17 cellular contexts compared by ENCODE assay signal in genomic region chr20:32229351-32229750, GRCh38. TPM values are rescaled to one million over a fixed set of nuclear protein-coding genes. Genes with fewer than 3 reads are reported as not detected.
DNase-seq lines count a peak whose midpoint lies in the region; ATAC-seq, FAIRE-seq and TF ChIP-seq lines count a peak whose summit lies in the region.
"Had no signal": no experiment of that assay in that cellular context is flagged by ENCODE, and none has a peak within 500 bp of the region (broad histone marks: within the 10 kb centered on the region; RNA-seq: fewer than 3 reads in every experiment).

No MANE protein-coding gene starts in this region.

- H3K9me3 ChIP-seq in CD8-positive, alpha-beta T cell (ENCODE audit: low read length), result no peaks in the 10 kb centered on the region
- H3K9me3 ChIP-seq: A549 had no signal

- POLR2A ChIA-PET in activated CD8-positive, alpha-beta T cell treated with anti-CD3 and anti-CD28 coated beads for 36 hours (lab: Charles Lee), result no interaction called here
- POLR2A ChIA-PET in activated CD8-positive, alpha-beta T cell treated with anti-CD3 and anti-CD28 coated beads, Interleukin-2, amount 10 ng/mL, durations not matched to agents 7 days and 5 days (lab: Charles Lee), result no interaction called here
- POLR2A ChIA-PET in CD8-positive, alpha-beta T cell (lab: Charles Lee), result no interaction called here

- no peak overlapping the region for H3K4me3 ChIP-seq in CD8-positive, alpha-beta T cell (ENCODE audit: low read depth, low read length)
- no peak overlapping the region for H3K4me3 ChIP-seq in brain microvascular endothelial cell (ENCODE audit: low read depth, low read length)
- H3K4me3 ChIP-seq: A549 had no signal

- peaks cover 71% of the 10 kb centered on the region for H3K36me3 Mint-ChIP-seq in activated CD8-positive, alpha-beta T cell treated with anti-CD3 and anti-CD28 coated beads for 36 hours (ENCODE audit: low read depth)
- H3K36me3 Mint-ChIP-seq in activated CD8-positive, alpha-beta T cell treated with anti-CD3 and anti-CD28 coated beads, Interleukin-2, amount 10 ng/mL, durations not matched to agents 7 days and 5 days (ENCODE audit: low read depth), result peaks cover 59% of the 10 kb centered on the region
- peaks cover 73% of the 10 kb centered on the region for H3K36me3 Mint-ChIP-seq in CD8-positive, alpha-beta T cell
- H3K36me3 Mint-ChIP-seq in activated naive CD8-positive, alpha-beta T cell, result peaks cover 23% of the 10 kb centered on the region
- peaks cover 34% of the 10 kb centered on the region for H3K36me3 Mint-ChIP-seq in progenitor cell of endocrine pancreas (ENCODE audit: insufficient read depth)

- H3K4me1 Mint-ChIP-seq in activated CD8-positive, alpha-beta T cell treated with anti-CD3 and anti-CD28 coated beads for 36 hours (ENCODE audit: low read depth), result peaks cover 38% of the 10 kb centered on the region
- peaks cover 28% of the 10 kb centered on the region for H3K4me1 Mint-ChIP-seq in activated CD8-positive, alpha-beta T cell treated with anti-CD3 and anti-CD28 coated beads, Interleukin-2, amount 10 ng/mL, durations not matched to agents 7 days and 5 days (ENCODE audit: low read depth)
- peaks cover 15% of the 10 kb centered on the region for H3K4me1 Mint-ChIP-seq in CD8-positive, alpha-beta T cell (ENCODE audit: low read depth)
- peaks cover 35% of the 10 kb centered on the region for H3K4me1 Mint-ChIP-seq in activated naive CD8-positive, alpha-beta T cell (ENCODE audit: low read depth)
- no peaks in the 10 kb centered on the region for H3K4me1 Mint-ChIP-seq in progenitor cell of endocrine pancreas (ENCODE audit: low read depth)

- no peak for ATAC-seq in activated CD8-positive, alpha-beta T cell treated with anti-CD3 and anti-CD28 coated beads for 36 hours
- no peak for ATAC-seq in activated CD8-positive, alpha-beta T cell treated with anti-CD3 and anti-CD28 coated beads, Interleukin-2, amount 10 ng/mL, durations not matched to agents 7 days and 5 days
- ATAC-seq in CD8-positive, alpha-beta T cell, result no peak
- ATAC-seq in Right ventricle myocardium superior (ENCODE audit: poor library complexity), result no peak
- ATAC-seq: A549 had no signal

- no peak for FAIRE-seq in frontal cortex (lab: Jason Lieb, UNC)
- FAIRE-seq: A549 had no signal

- H3K4me3 Mint-ChIP-seq in activated CD8-positive, alpha-beta T cell treated with anti-CD3 and anti-CD28 coated beads for 36 hours, result no peak overlapping the region
- no peak overlapping the region for H3K4me3 Mint-ChIP-seq in activated CD8-positive, alpha-beta T cell treated with anti-CD3 and anti-CD28 coated beads, Interleukin-2, amount 10 ng/mL, durations not matched to agents 7 days and 5 days
- no peak overlapping the region for H3K4me3 Mint-ChIP-seq in CD8-positive, alpha-beta T cell
- H3K4me3 Mint-ChIP-seq in activated naive CD8-positive, alpha-beta T cell, result no peak overlapping the region
- no peak overlapping the region for H3K4me3 Mint-ChIP-seq in progenitor cell of endocrine pancreas (ENCODE audit: low read depth)

- H3K27me3 Mint-ChIP-seq in activated CD8-positive, alpha-beta T cell treated with anti-CD3 and anti-CD28 coated beads for 36 hours, result no peaks in the 10 kb centered on the region
- H3K27me3 Mint-ChIP-seq in activated CD8-positive, alpha-beta T cell treated with anti-CD3 and anti-CD28 coated beads, Interleukin-2, amount 10 ng/mL, durations not matched to agents 7 days and 5 days (ENCODE audit: low read depth), result no peaks in the 10 kb centered on the region
- no peaks in the 10 kb centered on the region for H3K27me3 Mint-ChIP-seq in CD8-positive, alpha-beta T cell (ENCODE audit: low read depth)
- no peaks in the 10 kb centered on the region for H3K27me3 Mint-ChIP-seq in activated naive CD8-positive, alpha-beta T cell
- no peaks in the 10 kb centered on the region for H3K27me3 Mint-ChIP-seq in progenitor cell of endocrine pancreas

- intact Hi-C loops in activated CD8-positive, alpha-beta T cell treated with anti-CD3 and anti-CD28 coated beads for 36 hours (cut with micrococcal nuclease), result no loop called here
- intact Hi-C loops in CD8-positive, alpha-beta T cell (cut with DNase I, micrococcal nuclease), result no loop called here
- intact Hi-C loops in Right ventricle myocardium superior (cut with DNase I), result loop anchor here (10.0 kb wide), 1 partner anchor 45 kb away; the partner anchor contains the start of gene KIF3B

- H3K36me3 ChIP-seq in CD8-positive, alpha-beta T cell (ENCODE audit: insufficient read depth, low read length), result peaks cover 13% of the 10 kb centered on the region
- H3K36me3 ChIP-seq in brain microvascular endothelial cell (replicated peaks), result peaks cover 43% of the 10 kb centered on the region

- TF ChIP-seq CTCF in activated CD8-positive, alpha-beta T cell treated with anti-CD3 and anti-CD28 coated beads for 36 hours (IDR thresholded peaks at IDR 0.05), result no peak
- TF ChIP-seq CTCF in CD8-positive, alpha-beta T cell (IDR thresholded peaks at IDR 0.05), result no peak
- TF ChIP-seq CTCF in progenitor cell of endocrine pancreas (IDR thresholded peaks at IDR 0.05; ENCODE audit: unreplicated experiment) (no peak), brain microvascular endothelial cell (IDR thresholded peaks at IDR 0.05; ENCODE audit: low read depth, low read length, missing control alignments) (no peak)

- no peaks in the 10 kb centered on the region for H3K9me3 Mint-ChIP-seq in activated CD8-positive, alpha-beta T cell treated with anti-CD3 and anti-CD28 coated beads for 36 hours
- H3K9me3 Mint-ChIP-seq in activated CD8-positive, alpha-beta T cell treated with anti-CD3 and anti-CD28 coated beads, Interleukin-2, amount 10 ng/mL, durations not matched to agents 7 days and 5 days (ENCODE audit: insufficient read depth), result no peaks in the 10 kb centered on the region
- H3K9me3 Mint-ChIP-seq in CD8-positive, alpha-beta T cell, result no peaks in the 10 kb centered on the region
- no peaks in the 10 kb centered on the region for H3K9me3 Mint-ChIP-seq in activated naive CD8-positive, alpha-beta T cell (ENCODE audit: low read depth)
- no peaks in the 10 kb centered on the region for H3K9me3 Mint-ChIP-seq in progenitor cell of endocrine pancreas (ENCODE audit: low read depth)

- in situ Hi-C loops in brain microvascular endothelial cell (cut with HindIII; ENCODE audit: low pct_ligation_motif_present, low sequenced_read_pairs), result no loop called here

- no peaks in the 10 kb centered on the region for H3K27me3 ChIP-seq in CD8-positive, alpha-beta T cell (ENCODE audit: insufficient read depth, low read length)
- no peaks in the 10 kb centered on the region for H3K27me3 ChIP-seq in brain microvascular endothelial cell (replicated peaks)

- no peak for DNase-seq in activated CD8-positive, alpha-beta T cell treated with anti-CD3 and anti-CD28 coated beads for 36 hours
- no peak for DNase-seq in activated CD8-positive, alpha-beta T cell treated with anti-CD3 and anti-CD28 coated beads, Interleukin-2, amount 10 ng/mL, durations not matched to agents 7 days and 5 days
- DNase-seq in CD8-positive, alpha-beta T cell, result no peak
- no peak for DNase-seq in progenitor cell of endocrine pancreas (ENCODE audit: low spot score, unreplicated experiment)
- DNase-seq in frontal cortex (ENCODE audit: low spot score in 2 of 2), result no peak
- DNase-seq in brain microvascular endothelial cell, result no peak
- DNase-seq in Right ventricle myocardium superior, result no peak
- DNase-seq: EL, GOT3, KBM-7, NCI-H1436 treated with DMSO at 0.1 percent for 48 hours, NCI-H2081, NCI-H774 had no signal

- H3K27ac Mint-ChIP-seq in activated CD8-positive, alpha-beta T cell treated with anti-CD3 and anti-CD28 coated beads for 36 hours, result peak overlapping the region; percentile 70
- H3K27ac Mint-ChIP-seq in activated CD8-positive, alpha-beta T cell treated with anti-CD3 and anti-CD28 coated beads, Interleukin-2, amount 10 ng/mL, durations not matched to agents 7 days and 5 days, result no peak overlapping the region
- peak overlapping the region; percentile 8 for H3K27ac Mint-ChIP-seq in CD8-positive, alpha-beta T cell
- peak overlapping the region; percentile 79 for H3K27ac Mint-ChIP-seq in activated naive CD8-positive, alpha-beta T cell
- H3K27ac Mint-ChIP-seq in progenitor cell of endocrine pancreas, result peak overlapping the region; percentile 38

- peaks cover 16% of the 10 kb centered on the region for H3K4me1 ChIP-seq in CD8-positive, alpha-beta T cell (ENCODE audit: insufficient read depth, low read length)
- H3K4me1 ChIP-seq: A549 had no signal

- H3K27ac ChIP-seq in CD8-positive, alpha-beta T cell (ENCODE audit: low read depth, low read length), result no peak overlapping the region
- no peak overlapping the region for H3K27ac ChIP-seq in brain microvascular endothelial cell
- H3K27ac ChIP-seq: A549, C4-2B, RWPE1 had no signal

- CTCF ChIA-PET in activated CD8-positive, alpha-beta T cell treated with anti-CD3 and anti-CD28 coated beads for 36 hours (lab: Charles Lee), result interaction anchor here (0.6 to 1.3 kb wide), 3 partner anchors 9 to 15 kb away, joined by 3 read pairs; no protein-coding TSS in a partner anchor
- CTCF ChIA-PET in activated CD8-positive, alpha-beta T cell treated with anti-CD3 and anti-CD28 coated beads, Interleukin-2, amount 10 ng/mL, durations not matched to agents 7 days and 5 days (lab: Charles Lee), result no interaction called here
- CTCF ChIA-PET in CD8-positive, alpha-beta T cell (lab: Charles Lee), result no interaction called here

RNA-seq across cellular contexts. Expression of gene POFUT1, which starts 21.7 kb away (rescaled TPM):
- 10 to 100 TPM; 43.7 to 46.2 TPM for total RNA-seq in activated CD8-positive, alpha-beta T cell treated with anti-CD3 and anti-CD28 coated beads for 36 hours
- 10 to 100 TPM; 23.5 to 24.8 TPM for total RNA-seq in activated CD8-positive, alpha-beta T cell treated with anti-CD3 and anti-CD28 coated beads, Interleukin-2, amount 10 ng/mL, durations not matched to agents 7 days and 5 days
- total RNA-seq in CD8-positive, alpha-beta T cell, result 1 to 10 TPM; 5.1 to 6.3 TPM
- total RNA-seq in progenitor cell of endocrine pancreas (48.7 and 49.8 TPM in 2 replicates), frontal cortex (14.7 TPM), Right ventricle myocardium superior (24.9 TPM)

RNA-seq across cellular contexts. Expression of gene PLAGL2, which starts 21.8 kb away (rescaled TPM):
- 10 to 100 TPM; 70.6 to 71.5 TPM for total RNA-seq in activated CD8-positive, alpha-beta T cell treated with anti-CD3 and anti-CD28 coated beads for 36 hours
- 10 to 100 TPM; 21.9 to 22.9 TPM for total RNA-seq in activated CD8-positive, alpha-beta T cell treated with anti-CD3 and anti-CD28 coated beads, Interleukin-2, amount 10 ng/mL, durations not matched to agents 7 days and 5 days
- total RNA-seq in CD8-positive, alpha-beta T cell, result 10 to 100 TPM; 15.8 to 16.9 TPM
- 57.1 and 59.3 TPM in 2 replicates for total RNA-seq in progenitor cell of endocrine pancreas
- 1.2 TPM for total RNA-seq in frontal cortex
- total RNA-seq in Right ventricle myocardium superior, result 5.7 TPM

RNA-seq across cellular contexts. Expression of gene KIF3B, which starts 48.1 kb away (rescaled TPM):
- total RNA-seq in activated CD8-positive, alpha-beta T cell treated with anti-CD3 and anti-CD28 coated beads for 36 hours, result 10 to 100 TPM; 25.4 to 25.7 TPM
- 10 to 100 TPM; 15.1 to 16.0 TPM for total RNA-seq in activated CD8-positive, alpha-beta T cell treated with anti-CD3 and anti-CD28 coated beads, Interleukin-2, amount 10 ng/mL, durations not matched to agents 7 days and 5 days
- 1 to 10 TPM; 7.1 to 8.1 TPM for total RNA-seq in CD8-positive, alpha-beta T cell
- total RNA-seq in progenitor cell of endocrine pancreas (60.2 and 61.6 TPM in 2 replicates), frontal cortex (89.3 TPM), Right ventricle myocardium superior (8.6 TPM)
